19 cellular contexts compared by ENCODE assay signal in genomic region chr5:42596817-42597216, GRCh38.
"Had no signal": no experiment of that assay in that cellular context is flagged by ENCODE, and none has a peak within 500 bp of the region (broad histone marks: within the 10 kb centered on the region; RNA-seq: fewer than 3 reads in every experiment).

No MANE protein-coding gene starts in this region.

- H3K4me1 Mint-ChIP-seq: activated T-helper 17 cell treated with anti-CD3 and anti-CD28 coated beads, Interleukin-2, amount 50 U/mL, for 72 hours; central memory CD8-positive, alpha-beta T cell; immature natural killer cell; naive thymus-derived CD4-positive, alpha-beta T cell; neural crest cell had no signal

- H3K9me3 ChIP-seq: colonic mucosa, tibial artery, uterus had no signal

- H3K4me1 ChIP-seq: colonic mucosa, uterus had no signal

- H3K36me3 Mint-ChIP-seq: activated naive CD4-positive, alpha-beta T cell treated with anti-CD3 and anti-CD28 coated beads, Interleukin-2, amount 50 U/mL, for 72 hours; brain; immature natural killer cell; naive thymus-derived CD4-positive, alpha-beta T cell had no signal

- H3K36me3 ChIP-seq: colonic mucosa, tibial artery, uterus had no signal

- DNase-seq: activated T-cell treated with anti-CD3 and anti-CD28 coated beads, Interleukin-2, amount 50 U/mL, for 1 hour; aorta; colonic mucosa; dorsolateral prefrontal cortex; immature natural killer cell; kidney glomerular epithelial cell; naive thymus-derived CD4-positive, alpha-beta T cell; occipital lobe; retina; stimulated activated CD4-positive, alpha-beta T cell treated with anti-CD3 and anti-CD28 coated beads, Interleukin-4, amount 100 ng/mL, for 24 hours; T-helper 9 cell; tibial artery; uterus had no signal

- H3K27ac Mint-ChIP-seq: activated naive CD4-positive, alpha-beta T cell treated with anti-CD3 and anti-CD28 coated beads, Interleukin-2, amount 50 U/mL, for 72 hours; activated T-helper 17 cell treated with anti-CD3 and anti-CD28 coated beads, Interleukin-2, amount 50 U/mL, for 72 hours; brain; immature natural killer cell; naive thymus-derived CD4-positive, alpha-beta T cell; stimulated activated naive CD8-positive, alpha-beta T cell treated with anti-CD3 and anti-CD28 coated beads, Interleukin-15, Interleukin-2, amounts not matched to agents 100 ng/mL and 50 ng/mL, for 24 hours had no signal

- H3K27ac ChIP-seq: colonic mucosa, dorsolateral prefrontal cortex, tibial artery, uterus had no signal

- H3K27me3 ChIP-seq: colonic mucosa, dorsolateral prefrontal cortex, tibial artery, uterus had no signal

- H3K27me3 Mint-ChIP-seq: activated T-helper 17 cell treated with anti-CD3 and anti-CD28 coated beads, Interleukin-2, amount 50 U/mL, for 72 hours had no signal

- H3K4me3 ChIP-seq: colonic mucosa, dorsolateral prefrontal cortex, tibial artery, uterus had no signal

- H3K4me3 Mint-ChIP-seq: activated T-helper 17 cell treated with anti-CD3 and anti-CD28 coated beads, Interleukin-2, amount 50 U/mL, for 72 hours; brain; central memory CD8-positive, alpha-beta T cell; immature natural killer cell; naive thymus-derived CD4-positive, alpha-beta T cell; neural crest cell; stimulated activated naive CD8-positive, alpha-beta T cell treated with anti-CD3 and anti-CD28 coated beads, Interleukin-15, Interleukin-2, amounts not matched to agents 100 ng/mL and 50 ng/mL, for 24 hours had no signal

- H3K9me3 Mint-ChIP-seq: activated naive CD4-positive, alpha-beta T cell treated with anti-CD3 and anti-CD28 coated beads, Interleukin-2, amount 50 U/mL, for 72 hours; activated T-helper 17 cell treated with anti-CD3 and anti-CD28 coated beads, Interleukin-2, amount 50 U/mL, for 72 hours; central memory CD8-positive, alpha-beta T cell; immature natural killer cell; neural crest cell; stimulated activated naive CD8-positive, alpha-beta T cell treated with anti-CD3 and anti-CD28 coated beads, Interleukin-15, Interleukin-2, amounts not matched to agents 100 ng/mL and 50 ng/mL, for 24 hours had no signal

- ATAC-seq: activated naive CD4-positive, alpha-beta T cell treated with anti-CD3 and anti-CD28 coated beads, Interleukin-2, amount 50 U/mL, for 72 hours; activated T-helper 17 cell treated with anti-CD3 and anti-CD28 coated beads, Interleukin-2, amount 50 U/mL, for 72 hours; naive thymus-derived CD4-positive, alpha-beta T cell had no signal
